8 cellular contexts compared by ENCODE assay signal in the genomic region with DNA sequence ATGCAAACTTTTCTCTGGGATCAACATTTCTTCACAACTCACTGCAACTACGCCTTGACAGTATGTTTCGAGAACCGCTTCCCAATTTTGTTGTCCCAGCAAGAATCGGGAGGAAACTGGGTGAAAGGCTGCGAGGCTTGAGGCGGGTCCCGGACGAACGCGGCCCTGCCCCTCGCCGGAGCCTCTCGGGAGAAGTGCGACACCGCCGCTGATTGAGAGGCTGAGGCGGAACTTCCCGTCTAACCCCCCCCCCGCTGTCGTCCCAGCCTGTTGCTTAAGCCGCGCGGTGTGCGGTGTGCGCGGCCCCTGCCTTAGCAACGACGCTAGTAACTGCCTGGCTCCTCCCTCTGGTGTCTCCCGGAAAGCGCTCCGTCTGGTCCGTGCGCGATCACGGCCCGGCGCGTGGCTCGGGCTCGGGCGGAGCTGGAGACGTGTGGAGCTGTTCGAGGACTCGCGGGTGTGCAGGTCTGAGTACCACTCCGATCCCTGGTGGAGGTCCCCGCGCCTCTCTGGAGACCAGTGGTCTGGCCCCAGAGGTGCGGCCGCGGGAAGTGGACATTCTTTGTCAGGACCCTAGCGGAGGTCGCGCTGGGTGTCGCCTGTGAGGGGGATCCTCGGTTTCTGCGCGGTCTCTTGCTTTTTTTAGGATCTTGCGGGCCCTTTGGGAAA. TPM values are rescaled to one million over a fixed set of nuclear protein-coding genes. Genes with fewer than 3 reads are reported as not detected.
DNase-seq lines count a peak whose midpoint lies in the region; ATAC-seq and TF ChIP-seq lines count a peak whose summit lies in the region.

A gene with protein sequence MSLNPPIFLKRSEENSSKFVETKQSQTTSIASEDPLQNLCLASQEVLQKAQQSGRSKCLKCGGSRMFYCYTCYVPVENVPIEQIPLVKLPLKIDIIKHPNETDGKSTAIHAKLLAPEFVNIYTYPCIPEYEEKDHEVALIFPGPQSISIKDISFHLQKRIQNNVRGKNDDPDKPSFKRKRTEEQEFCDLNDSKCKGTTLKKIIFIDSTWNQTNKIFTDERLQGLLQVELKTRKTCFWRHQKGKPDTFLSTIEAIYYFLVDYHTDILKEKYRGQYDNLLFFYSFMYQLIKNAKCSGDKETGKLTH (plus strand): TSS at position 391 of the 669 bp plus-strand sequence. CDS start 4,120 bp downstream, outside the sequence.
A gene with protein sequence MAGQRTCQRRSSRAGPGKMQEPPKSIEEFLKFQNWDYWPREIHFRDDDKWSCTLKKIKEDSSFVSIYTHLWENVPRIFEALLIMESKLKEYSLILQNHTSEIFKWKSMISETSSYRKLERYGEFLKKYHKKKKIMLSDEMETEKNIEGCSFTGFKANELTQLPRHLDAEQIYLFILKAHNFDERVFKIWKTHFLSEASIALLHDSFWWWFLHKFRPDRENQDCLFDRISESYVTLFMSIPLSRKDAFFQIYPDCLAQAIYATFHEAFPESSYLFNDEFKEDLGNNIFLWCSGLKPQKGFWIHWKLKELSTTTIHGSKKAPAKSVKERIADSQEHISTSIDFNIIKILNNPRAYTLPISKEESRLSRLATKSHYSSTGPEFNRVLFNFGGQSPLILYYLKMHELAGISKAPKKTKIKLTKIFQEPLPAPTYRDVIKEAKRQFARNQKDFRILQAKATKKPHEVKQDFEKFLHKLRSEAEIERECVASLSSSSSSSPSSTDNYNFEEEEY (minus strand): TSS at position 161 of the 669 bp plus-strand sequence. CDS start 5,647 bp downstream, outside the sequence.

- H2AFZ ChIP-seq in OCI-LY1 (ENCODE audit: low read length), result peak within 1 kb of the TSS; percentile 99

- H3K4me3 ChIP-seq in OCI-LY1 (ENCODE audit: low read depth, low read length, poor library complexity, severe bottlenecking) (peak within 1 kb of the TSS; percentile 86), epithelial cell of esophagus (ENCODE audit: low read length) (peak within 1 kb of the TSS; percentile 89), mononuclear cell (ENCODE audit: low read length) (peak within 1 kb of the TSS; percentile 87)

- no peak for TF ChIP-seq CTCF in OCI-LY1 (IDR thresholded peaks at IDR 0.05; ENCODE audit: low read length)
- peak; percentile 8 for TF ChIP-seq CTCF in epithelial cell of esophagus (IDR thresholded peaks at IDR 0.05; ENCODE audit: insufficient read depth, low read depth, low read length, missing control alignments)

- peaks cover 14% of the 10 kb centered on the region for H3K36me3 ChIP-seq in OCI-LY1 (ENCODE audit: insufficient read depth, low read length)

- peaks cover 15% of the 10 kb centered on the region for H3K79me2 ChIP-seq in OCI-LY1 (ENCODE audit: insufficient read depth, low read length)

- H3F3A ChIP-seq in OCI-LY1 (ENCODE audit: insufficient read depth, low read length), result no peaks in the 10 kb centered on the region

- no peaks in the 10 kb centered on the region for H3K27me3 ChIP-seq in OCI-LY1 (ENCODE audit: insufficient read depth, low read length)
- H3K27me3 ChIP-seq in mononuclear cell (ENCODE audit: insufficient read depth, low read length), result no peaks in the 10 kb centered on the region

- H3K4me1 ChIP-seq in OCI-LY1 (ENCODE audit: insufficient read depth, low read length, severe bottlenecking) (peaks cover 24% of the 10 kb centered on the region), mononuclear cell (ENCODE audit: insufficient read depth, low read length) (peaks cover 18% of the 10 kb centered on the region)

- peaks cover 7% of the 10 kb centered on the region; the same call in 1 of the 2 replicates for H3K9me3 ChIP-seq in OCI-LY1 (ENCODE audit: low read length)
- peaks cover 3% of the 10 kb centered on the region for H3K9me3 ChIP-seq in mononuclear cell (ENCODE audit: low read depth, low read length)

- no peaks in the 10 kb centered on the region for H3K9me2 ChIP-seq in OCI-LY1 (ENCODE audit: low read depth, low read length)

- DNase-seq in DMS 273 (lab: John Stamatoyannopoulos, UW; ENCODE audit: unreplicated experiment) (peak; percentile 97), HuH-7 (ENCODE audit: low spot score) (peak; percentile 74), activated T-cell treated with anti-CD3 and anti-CD28 coated beads for 1 hour (ENCODE audit: low read depth) (peak; percentile 88), epithelial cell of esophagus (ENCODE audit: low read depth) (peak; percentile 97)
- peak; percentile 84 to 90 for DNase-seq in stimulated activated CD8-positive, alpha-beta memory T cell treated with anti-CD3 and anti-CD28 coated beads, Interleukin-2, amount 100 ng/mL, for 48 hours (ENCODE audit: low read depth in 2 of 2)

- peak within 1 kb of the TSS; percentile 38 for H3K27ac ChIP-seq in OCI-LY1 (ENCODE audit: low read depth, low read length, poor library complexity, severe bottlenecking)

- peak; percentile 97 for ATAC-seq in GM21526 (IDR thresholded peaks at IDR 0.05; ENCODE audit: low FRiP score, unreplicated experiment)

- H3K4me2 ChIP-seq in OCI-LY1 (ENCODE audit: low read length), result peak within 1 kb of the TSS; percentile 96

- no peaks in the 10 kb centered on the region for H4K20me1 ChIP-seq in OCI-LY1 (ENCODE audit: insufficient read depth, low read length)

- H3K9ac ChIP-seq in OCI-LY1 (ENCODE audit: low read length), result peak within 1 kb of the TSS; percentile 94

RNA-seq across cellular contexts. Expression of the first gene that starts in this region (rescaled TPM):
- 11.4 TPM for total RNA-seq in mononuclear cell

RNA-seq across cellular contexts. Expression of the second gene that starts in this region (rescaled TPM):
- 4.5 TPM for total RNA-seq in mononuclear cell

Comparison
In these comparisons a context has a peak if more than half of its experiments do, and no peak if none do; other contexts are left out.
1. Peak in every context shown above with its lines: DNase-seq, ATAC-seq, H3K4me3 ChIP-seq and H3K27ac ChIP-seq.